ENCODE assay signal across 10 cellular contexts in genomic region chr17:14211778-14212177, GRCh38. TPM values are rescaled to one million over a fixed set of nuclear protein-coding genes. Genes with fewer than 3 reads are reported as not detected.
A peak's percentile ranks its signal among the peaks of the same experiment; 100 is the strongest.
DNase-seq lines count a peak whose midpoint lies in the region; ATAC-seq and TF ChIP-seq lines count a peak whose summit lies in the region.
"Had no signal": no experiment of that assay in that cellular context is flagged by ENCODE, and none has a peak within 500 bp of the region (broad histone marks: within the 10 kb centered on the region; RNA-seq: fewer than 3 reads in every experiment).

No MANE protein-coding gene starts in this region.

- H3K9me3 Mint-ChIP-seq in activated CD8-positive, alpha-beta T cell treated with anti-CD3 and anti-CD28 coated beads for 36 hours: no peaks in the 10 kb centered on the region
- no peaks in the 10 kb centered on the region for H3K9me3 Mint-ChIP-seq in activated CD8-positive, alpha-beta T cell treated with anti-CD3 and anti-CD28 coated beads, Interleukin-2, amount 10 ng/mL, durations not matched to agents 7 days and 5 days (ENCODE audit: insufficient read depth)
- H3K9me3 Mint-ChIP-seq in activated CD4-positive, alpha-beta T cell treated with anti-CD3 and anti-CD28 coated beads, Interleukin-2, amount 10 ng/mL, durations not matched to agents 24 days and 14 days: no peaks in the 10 kb centered on the region

- H3K27ac ChIP-seq in left ventricle myocardium inferior (replicated peaks): no peak overlapping the region
- H3K27ac ChIP-seq: BLaER1 treated with 17β-estradiol and CSF1 and Interleukin-3, amounts not matched to agents 10 nM and 100 nM had no signal

- TF ChIP-seq CTCF in activated CD8-positive, alpha-beta T cell treated with anti-CD3 and anti-CD28 coated beads for 36 hours (IDR thresholded peaks at IDR 0.05): peak; percentile 67
- TF ChIP-seq CTCF in left ventricle myocardium inferior (IDR thresholded peaks at IDR 0.05; ENCODE audit: borderline replicate concordance): peak; percentile 54

- no peaks in the 10 kb centered on the region for H3K27me3 ChIP-seq in left ventricle myocardium inferior (ENCODE audit: low read depth)
- H3K27me3 ChIP-seq: BLaER1 treated with 17β-estradiol and CSF1 and Interleukin-3, amounts not matched to agents 10 nM and 100 nM had no signal

- intact Hi-C loops in activated CD8-positive, alpha-beta T cell treated with anti-CD3 and anti-CD28 coated beads for 36 hours (cut with micrococcal nuclease): no loop called here
- intact Hi-C loops in activated CD4-positive, alpha-beta T cell treated with anti-CD3 and anti-CD28 coated beads, Interleukin-2, amount 10 ng/mL, durations not matched to agents 24 days and 14 days (cut with micrococcal nuclease): no loop called here
- intact Hi-C loops in left ventricle myocardium inferior (cut with micrococcal nuclease): no loop called here

- no peak overlapping the region for H3K4me3 Mint-ChIP-seq in activated CD8-positive, alpha-beta T cell treated with anti-CD3 and anti-CD28 coated beads for 36 hours
- H3K4me3 Mint-ChIP-seq in activated CD8-positive, alpha-beta T cell treated with anti-CD3 and anti-CD28 coated beads, Interleukin-2, amount 10 ng/mL, durations not matched to agents 7 days and 5 days: no peak overlapping the region
- no peak overlapping the region for H3K4me3 Mint-ChIP-seq in activated CD4-positive, alpha-beta T cell treated with anti-CD3 and anti-CD28 coated beads, Interleukin-2, amount 10 ng/mL, durations not matched to agents 24 days and 14 days

- H3K4me3 ChIP-seq in left ventricle myocardium inferior: no peak overlapping the region
- H3K4me3 ChIP-seq: BLaER1 treated with 17β-estradiol and CSF1 and Interleukin-3, amounts not matched to agents 10 nM and 100 nM had no signal

- no peak overlapping the region for H3K27ac Mint-ChIP-seq in activated CD8-positive, alpha-beta T cell treated with anti-CD3 and anti-CD28 coated beads for 36 hours
- H3K27ac Mint-ChIP-seq in activated CD8-positive, alpha-beta T cell treated with anti-CD3 and anti-CD28 coated beads, Interleukin-2, amount 10 ng/mL, durations not matched to agents 7 days and 5 days: no peak overlapping the region
- no peak overlapping the region for H3K27ac Mint-ChIP-seq in activated CD4-positive, alpha-beta T cell treated with anti-CD3 and anti-CD28 coated beads, Interleukin-2, amount 10 ng/mL, durations not matched to agents 24 days and 14 days

- peaks cover 30% of the 10 kb centered on the region for H3K36me3 Mint-ChIP-seq in activated CD8-positive, alpha-beta T cell treated with anti-CD3 and anti-CD28 coated beads for 36 hours (ENCODE audit: low read depth)
- peaks cover 53% of the 10 kb centered on the region for H3K36me3 Mint-ChIP-seq in activated CD8-positive, alpha-beta T cell treated with anti-CD3 and anti-CD28 coated beads, Interleukin-2, amount 10 ng/mL, durations not matched to agents 7 days and 5 days (ENCODE audit: low read depth)
- peaks cover 71% of the 10 kb centered on the region for H3K36me3 Mint-ChIP-seq in activated CD4-positive, alpha-beta T cell treated with anti-CD3 and anti-CD28 coated beads, Interleukin-2, amount 10 ng/mL, durations not matched to agents 24 days and 14 days (ENCODE audit: low read depth)

- peak; percentile 53 for DNase-seq in activated CD8-positive, alpha-beta T cell treated with anti-CD3 and anti-CD28 coated beads for 36 hours
- no peak for DNase-seq in activated CD8-positive, alpha-beta T cell treated with anti-CD3 and anti-CD28 coated beads, Interleukin-2, amount 10 ng/mL, durations not matched to agents 7 days and 5 days
- peak; percentile 77 for DNase-seq in activated CD4-positive, alpha-beta T cell treated with anti-CD3 and anti-CD28 coated beads, Interleukin-2, amount 10 ng/mL, durations not matched to agents 24 days and 14 days
- DNase-seq in left ventricle myocardium inferior: peak; percentile 32
- peak; percentile 9 for DNase-seq in stimulated activated naive CD4-positive, alpha-beta T cell treated with Interleukin-2 at 50 U/mL for 16 hours (lab: John Stamatoyannopoulos, UW)
- DNase-seq in NCI-H345 (lab: John Stamatoyannopoulos, UW): no peak
- DNase-seq: KG1 had no signal

- POLR2A ChIA-PET in activated CD8-positive, alpha-beta T cell treated with anti-CD3 and anti-CD28 coated beads for 36 hours (lab: Charles Lee): no interaction called here
- POLR2A ChIA-PET in activated CD8-positive, alpha-beta T cell treated with anti-CD3 and anti-CD28 coated beads, Interleukin-2, amount 10 ng/mL, durations not matched to agents 7 days and 5 days (lab: Charles Lee): no interaction called here

- H3K36me3 ChIP-seq in left ventricle myocardium inferior: peaks cover 26% of the 10 kb centered on the region

- peaks cover 2% of the 10 kb centered on the region for H3K4me1 ChIP-seq in left ventricle myocardium inferior

- H3K4me1 Mint-ChIP-seq in activated CD8-positive, alpha-beta T cell treated with anti-CD3 and anti-CD28 coated beads for 36 hours (ENCODE audit: low read depth): peaks cover 17% of the 10 kb centered on the region
- peaks cover 19% of the 10 kb centered on the region for H3K4me1 Mint-ChIP-seq in activated CD8-positive, alpha-beta T cell treated with anti-CD3 and anti-CD28 coated beads, Interleukin-2, amount 10 ng/mL, durations not matched to agents 7 days and 5 days (ENCODE audit: low read depth)
- peaks cover 20% of the 10 kb centered on the region for H3K4me1 Mint-ChIP-seq in activated CD4-positive, alpha-beta T cell treated with anti-CD3 and anti-CD28 coated beads, Interleukin-2, amount 10 ng/mL, durations not matched to agents 24 days and 14 days

- no peaks in the 10 kb centered on the region for H3K9me3 ChIP-seq in left ventricle myocardium inferior (replicated peaks)

- ATAC-seq in activated CD8-positive, alpha-beta T cell treated with anti-CD3 and anti-CD28 coated beads for 36 hours: peak; percentile 24
- ATAC-seq in activated CD8-positive, alpha-beta T cell treated with anti-CD3 and anti-CD28 coated beads, Interleukin-2, amount 10 ng/mL, durations not matched to agents 7 days and 5 days: no peak
- no peak for ATAC-seq in GM18858 (IDR thresholded peaks at IDR 0.05; ENCODE audit: unreplicated experiment)
- ATAC-seq in GM21447 (IDR thresholded peaks at IDR 0.05; ENCODE audit: unreplicated experiment): no peak

- H3K27me3 Mint-ChIP-seq in activated CD8-positive, alpha-beta T cell treated with anti-CD3 and anti-CD28 coated beads for 36 hours: no peaks in the 10 kb centered on the region
- no peaks in the 10 kb centered on the region for H3K27me3 Mint-ChIP-seq in activated CD8-positive, alpha-beta T cell treated with anti-CD3 and anti-CD28 coated beads, Interleukin-2, amount 10 ng/mL, durations not matched to agents 7 days and 5 days (ENCODE audit: low read depth)
- H3K27me3 Mint-ChIP-seq in activated CD4-positive, alpha-beta T cell treated with anti-CD3 and anti-CD28 coated beads, Interleukin-2, amount 10 ng/mL, durations not matched to agents 24 days and 14 days: no peaks in the 10 kb centered on the region

- CTCF ChIA-PET in activated CD8-positive, alpha-beta T cell treated with anti-CD3 and anti-CD28 coated beads for 36 hours (lab: Charles Lee): interaction anchor here (0.7 to 2.4 kb wide), 7 partner anchors 8 to 715 kb away, joined by 3 to 15 read pairs (median 4); partner anchors contain the start of gene HS3ST3B1
- CTCF ChIA-PET in activated CD8-positive, alpha-beta T cell treated with anti-CD3 and anti-CD28 coated beads, Interleukin-2, amount 10 ng/mL, durations not matched to agents 7 days and 5 days (lab: Charles Lee): interaction anchor here (0.6 to 1.5 kb wide), 12 partner anchors 8 to 618 kb away, joined by 3 to 13 read pairs (median 4); partner anchors contain the start of gene HS3ST3B1

RNA-seq across cellular contexts. Expression of gene CDRT15, which starts 24.9 kb away (rescaled TPM):
- total RNA-seq in activated CD8-positive, alpha-beta T cell treated with anti-CD3 and anti-CD28 coated beads for 36 hours: not detected
- total RNA-seq in activated CD8-positive, alpha-beta T cell treated with anti-CD3 and anti-CD28 coated beads, Interleukin-2, amount 10 ng/mL, durations not matched to agents 7 days and 5 days: not detected
- not detected in 2 replicates for total RNA-seq in activated CD4-positive, alpha-beta T cell treated with anti-CD3 and anti-CD28 coated beads, Interleukin-2, amount 10 ng/mL, durations not matched to agents 24 days and 14 days
- not detected for total RNA-seq in left ventricle myocardium inferior

Comparison
In these comparisons a context has a peak if more than half of its experiments do, and no peak if none do; other contexts are left out.
1. DNase-seq: peak in activated CD8-positive, alpha-beta T cell treated with anti-CD3 and anti-CD28 coated beads for 36 hours (single experiment), activated CD4-positive, alpha-beta T cell treated with anti-CD3 and anti-CD28 coated beads, Interleukin-2, amount 10 ng/mL, durations not matched to agents 24 days and 14 days (single experiment), left ventricle myocardium inferior (single experiment) and stimulated activated naive CD4-positive, alpha-beta T cell treated with Interleukin-2 at 50 U/mL for 16 hours (single experiment); none in activated CD8-positive, alpha-beta T cell treated with anti-CD3 and anti-CD28 coated beads, Interleukin-2, amount 10 ng/mL, durations not matched to agents 7 days and 5 days (single experiment) and NCI-H345 (single experiment).